Comparison of ENCODE assay signal across 18 cellular contexts in the genomic region with DNA sequence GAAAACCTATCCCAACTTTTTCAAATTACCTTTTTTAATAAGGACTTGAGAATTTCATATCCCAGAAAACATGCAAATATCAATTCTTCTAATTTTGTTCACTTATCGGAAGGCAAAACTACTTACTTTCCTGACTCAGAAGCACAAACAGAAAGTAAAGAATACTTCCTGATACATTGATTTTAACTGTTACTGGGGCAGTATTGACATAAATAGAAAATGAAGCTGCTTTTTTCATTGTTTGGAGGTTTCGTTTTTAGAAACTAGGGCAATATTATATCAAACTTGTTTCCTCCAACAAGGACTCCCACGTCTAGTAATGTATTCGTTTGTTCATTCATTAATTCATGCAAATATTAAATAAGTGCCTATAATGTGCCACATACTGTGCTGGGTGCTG. TPM values are rescaled to one million over a fixed set of nuclear protein-coding genes. Genes with fewer than 3 reads are reported as not detected.
DNase-seq lines count a peak whose midpoint lies in the region; ATAC-seq, FAIRE-seq and TF ChIP-seq lines count a peak whose summit lies in the region.
"Had no signal": no experiment of that assay in that cellular context is flagged by ENCODE, and none has a peak within 500 bp of the region (broad histone marks: within the 10 kb centered on the region; RNA-seq: fewer than 3 reads in every experiment).

No MANE protein-coding gene starts in this region.

- no peak for TF ChIP-seq POLR2A in HepG2 (IDR thresholded peaks at IDR 0.05; ENCODE audit: insufficient read depth in 1 of 2, low read depth in 2 of 2, low read length in 2 of 2)

- no peak overlapping the region for H2AFZ ChIP-seq in HepG2 (ENCODE audit: low read length)

- no peak overlapping the region for H3K27ac ChIP-seq in HepG2 (ENCODE audit: extremely low read length, insufficient read depth, low read length)
- H3K27ac ChIP-seq: lower lobe of right lung, neutrophil had no signal

- 71% methylated on average over 4 of the region's 4 CpGs for WGBS in HepG2 (ENCODE audit: low lambda C conversion rate)

- no peak for FAIRE-seq in HepG2 (lab: Jason Lieb, UNC)

- POLR2A ChIA-PET in HepG2 (lab: Yijun Ruan, JAX): no interaction called here

- H3K27ac Mint-ChIP-seq in IgD-negative memory B cell: no peak overlapping the region
- H3K27ac Mint-ChIP-seq: activated naive CD8-positive, alpha-beta T cell had no signal

- H3K4me2 ChIP-seq in HepG2 (ENCODE audit: low read depth, low read length): no peak overlapping the region

- intact Hi-C loops in HepG2 (cut with micrococcal nuclease; ENCODE audit: unreplicated experiment): no loop called here

- TF ChIP-seq EP300 in HepG2 (IDR thresholded peaks at IDR 0.05; ENCODE audit: low read depth in 2 of 2, low read length in 2 of 2) (no peak), HepG2 (CRISPR knock-in tag; IDR thresholded peaks at IDR 0.05; ENCODE audit: borderline replicate concordance) (no peak)

- H3K27me3 Mint-ChIP-seq in IgD-negative memory B cell: peaks cover 22% of the 10 kb centered on the region

- no peak for TF ChIP-seq CTCF in HepG2 (CRISPR knock-in tag; IDR thresholded peaks at IDR 0.05)

- ATAC-seq in GM18861 (IDR thresholded peaks at IDR 0.05; ENCODE audit: unreplicated experiment): peak; percentile 49
- peak; percentile 45 for ATAC-seq in GM21723 (IDR thresholded peaks at IDR 0.05; ENCODE audit: unreplicated experiment)
- ATAC-seq in HepG2: no peak
- ATAC-seq: lower lobe of right lung had no signal

- peaks cover 62% of the 10 kb centered on the region for H3K4me1 ChIP-seq in HepG2 (ENCODE audit: insufficient read depth, low read length)
- H3K4me1 ChIP-seq: lower lobe of right lung had no signal

- BruUV-seq in HepG2 (replicated peaks; lab: Mats Ljungman, UMichigan): no TSS peak

- DNase-seq in HepG2 (ENCODE audit: low spot score) (no peak), NCI-H510A (lab: John Stamatoyannopoulos, UW) (no peak), OCI-M2 (lab: John Stamatoyannopoulos, UW; ENCODE audit: unreplicated experiment) (no peak)
- no peak for DNase-seq in activated naive CD4-positive, alpha-beta T cell treated with anti-CD3 and anti-CD28 coated beads, Interleukin-2, amount 50 U/mL, for 16 hours
- DNase-seq: activated CD4-positive, alpha-beta T cell treated with anti-CD3 and anti-CD28 coated beads for 1 hour; HCEC 1CT; lower lobe of right lung; NCI-H2171; OCI-M1; SW 1271 had no signal

- no peaks in the 10 kb centered on the region for H3K79me2 ChIP-seq in HepG2 (ENCODE audit: insufficient read depth, low read length)

- H3K9me3 Mint-ChIP-seq in IgD-negative memory B cell: peaks cover 0 to 3% (median 0%) of the 10 kb centered on the region in 3 donors

- no peaks in the 10 kb centered on the region for H3K36me3 Mint-ChIP-seq in IgD-negative memory B cell
- H3K36me3 Mint-ChIP-seq: activated naive CD8-positive, alpha-beta T cell had no signal

- in situ Hi-C loops in HepG2 (cut with HindIII; ENCODE audit: extremely low pct_ligation_motif_present, low pct_unique_long_range_greater_than_20kb): no loop called here

- no peak overlapping the region for H3K4me3 ChIP-seq in HepG2 (replicated peaks in 1 of 3; ENCODE audit: insufficient read depth in 1 of 3, low read depth in 2 of 3, low read length in 3 of 3)
- H3K4me3 ChIP-seq: lower lobe of right lung, skin epidermis had no signal

- H4K20me1 ChIP-seq in HepG2 (ENCODE audit: insufficient read depth, low read length): no peaks in the 10 kb centered on the region

- no peaks in the 10 kb centered on the region for H3K9me3 ChIP-seq in HepG2 (ENCODE audit: low read length)
- H3K9me3 ChIP-seq: lower lobe of right lung, neutrophil had no signal

- H3K36me3 ChIP-seq in HepG2 (replicated peaks in 1 of 2; ENCODE audit: control insufficient read depth in 1 of 2, insufficient read depth in 2 of 2, low read length in 2 of 2): no peaks in the 10 kb centered on the region
- H3K36me3 ChIP-seq: lower lobe of right lung, neutrophil had no signal

- no peak overlapping the region for H3K9ac ChIP-seq in HepG2 (ENCODE audit: insufficient read depth, low read depth, low read length)

- TF ChIP-seq RAD21 in HepG2 (CRISPR knock-in tag; IDR thresholded peaks at IDR 0.05): no peak

- peaks cover 10 to 13% (median 10%) of the 10 kb centered on the region in 3 donors for H3K4me1 Mint-ChIP-seq in IgD-negative memory B cell

- no peaks in the 10 kb centered on the region for H3K27me3 ChIP-seq in HepG2 (ENCODE audit: control insufficient read depth in 1 of 2, insufficient read depth in 2 of 2, low read length in 2 of 2)

- CTCF ChIA-PET in HepG2 (lab: Yijun Ruan, JAX; ENCODE audit: low intra/inter-chr PET ratio, low total read pairs): no interaction called here

- peak overlapping the region; percentile 27 to 76 (median 62) for H3K4me3 Mint-ChIP-seq in IgD-negative memory B cell
- H3K4me3 Mint-ChIP-seq: activated naive CD8-positive, alpha-beta T cell had no signal

RNA-seq across cellular contexts. Expression of a gene that starts 19.1 kb away (rescaled TPM):
- polyA plus RNA-seq in IgD-negative memory B cell (not detected), HepG2 (2011; rRNA removed) (3.7 and 8.4 TPM in 2 replicates)
- 10.3 and 10.4 TPM in 2 replicates for total RNA-seq in HepG2 (2016; rRNA removed; fragmentation: Illumina TruSeq; extraction: Trizol)
- 3.6 and 3.8 TPM in 2 replicates for total RNA-seq in HepG2 (2016; cell fraction: cytosol; rRNA removed; fragmentation: Illumina TruSeq; extraction: Trizol; ENCODE audit: low read depth)
- total RNA-seq in HepG2 (2016; cell fraction: insoluble cytoplasmic fraction; rRNA removed; fragmentation: Illumina TruSeq; extraction: Trizol): 10.3 and 10.5 TPM in 2 replicates
- 12.0 and 13.5 TPM in 2 replicates for total RNA-seq in HepG2 (2016; cell fraction: membrane; rRNA removed; fragmentation: Illumina TruSeq; extraction: Trizol)
- 9.3 and 10.1 TPM in 2 replicates for total RNA-seq in HepG2 (2016; cell fraction: nucleus; rRNA removed; fragmentation: Illumina TruSeq; extraction: Trizol)
- polyA plus RNA-seq in HepG2 (2011; cell fraction: cytosol; rRNA removed): 4.9 and 6.5 TPM in 2 replicates
- 8.2 and 13.0 TPM in 2 replicates for polyA plus RNA-seq in HepG2 (2011; cell fraction: nucleus; rRNA removed)
- 9.1 and 16.7 TPM in 2 replicates for polyA plus RNA-seq in HepG2 (2012)
- 4.6 and 5.9 TPM in 2 replicates for polyA plus RNA-seq in HepG2 (2016; cell fraction: cytosol; fragmentation: Illumina TruSeq; extraction: Trizol; ENCODE audit: low read depth)
- polyA plus RNA-seq in HepG2 (2016; cell fraction: insoluble cytoplasmic fraction; fragmentation: Illumina TruSeq; extraction: Trizol; ENCODE audit: low read depth): 13.7 and 14.1 TPM in 2 replicates
- 12.2 and 13.8 TPM in 2 replicates for polyA plus RNA-seq in HepG2 (2016; cell fraction: membrane; fragmentation: Illumina TruSeq; extraction: Trizol; ENCODE audit: low read depth)
- polyA plus RNA-seq in HepG2 (2016; cell fraction: nucleus; fragmentation: Illumina TruSeq; extraction: Trizol; ENCODE audit: insufficient read depth, low read depth): 16.0 and 16.8 TPM in 2 replicates
- polyA minus RNA-seq in HepG2 (2011; rRNA and poly(A)+ RNA removed; ENCODE audit: low replicate concordance): 26.7 TPM in 1 of 2 replicates, not detected in the other
- 5.5 and 9.2 TPM in 2 replicates for polyA minus RNA-seq in HepG2 (2011; cell fraction: cytosol; rRNA and poly(A)+ RNA removed)
- 10.3 and 15.8 TPM in 2 replicates for polyA minus RNA-seq in HepG2 (2011; cell fraction: nucleus; rRNA and poly(A)+ RNA removed)
- total RNA-seq: esophagus mucosa, LHCN-M2, lower lobe of right lung had no signal

RNA-seq across cellular contexts. Expression of a gene that starts 55.5 kb away (rescaled TPM):
- not detected for polyA plus RNA-seq in IgD-negative memory B cell
- 1.1 and 2.0 TPM in 2 replicates for total RNA-seq in HepG2 (2016; rRNA removed; fragmentation: Illumina TruSeq; extraction: Trizol)
- 0.40 and 0.71 TPM in 2 replicates for total RNA-seq in HepG2 (2016; cell fraction: cytosol; rRNA removed; fragmentation: Illumina TruSeq; extraction: Trizol; ENCODE audit: low read depth)
- 2.0 and 2.1 TPM in 2 replicates for total RNA-seq in HepG2 (2016; cell fraction: insoluble cytoplasmic fraction; rRNA removed; fragmentation: Illumina TruSeq; extraction: Trizol)
- total RNA-seq in HepG2 (2016; cell fraction: membrane; rRNA removed; fragmentation: Illumina TruSeq; extraction: Trizol): 0.71 and 1.1 TPM in 2 replicates
- 1.5 and 2.6 TPM in 2 replicates for total RNA-seq in HepG2 (2016; cell fraction: nucleus; rRNA removed; fragmentation: Illumina TruSeq; extraction: Trizol)
- 0.71 and 0.74 TPM in 2 replicates for polyA plus RNA-seq in HepG2 (2011; rRNA removed)
- 0.46 and 1.2 TPM in 2 replicates for polyA plus RNA-seq in HepG2 (2011; cell fraction: cytosol; rRNA removed)
- polyA plus RNA-seq in HepG2 (2011; cell fraction: nucleus; rRNA removed): 0.55 and 0.87 TPM in 2 replicates
- polyA plus RNA-seq in HepG2 (2012): 0.87 and 2.5 TPM in 2 replicates
- 0.47 and 1.1 TPM in 2 replicates for polyA plus RNA-seq in HepG2 (2016; cell fraction: cytosol; fragmentation: Illumina TruSeq; extraction: Trizol; ENCODE audit: low read depth)
- 1.1 and 1.3 TPM in 2 replicates for polyA plus RNA-seq in HepG2 (2016; cell fraction: insoluble cytoplasmic fraction; fragmentation: Illumina TruSeq; extraction: Trizol; ENCODE audit: low read depth)
- polyA plus RNA-seq in HepG2 (2016; cell fraction: membrane; fragmentation: Illumina TruSeq; extraction: Trizol; ENCODE audit: low read depth): 1.00 and 1.6 TPM in 2 replicates
- polyA plus RNA-seq in HepG2 (2016; cell fraction: nucleus; fragmentation: Illumina TruSeq; extraction: Trizol; ENCODE audit: insufficient read depth, low read depth): 3.8 and 6.0 TPM in 2 replicates
- 0.60 and 25.3 TPM in 2 replicates for polyA minus RNA-seq in HepG2 (2011; rRNA and poly(A)+ RNA removed; ENCODE audit: low replicate concordance)
- 1.7 TPM in 1 of 2 replicates, not detected in the other for polyA minus RNA-seq in HepG2 (2011; cell fraction: cytosol; rRNA and poly(A)+ RNA removed)
- 0.52 and 1.5 TPM in 2 replicates for polyA minus RNA-seq in HepG2 (2011; cell fraction: nucleus; rRNA and poly(A)+ RNA removed)

RNA-seq across cellular contexts. Expression of a gene that starts 57.0 kb away (rescaled TPM):
- 114 TPM for polyA plus RNA-seq in IgD-negative memory B cell
- total RNA-seq in HepG2 (2016; rRNA removed; fragmentation: Illumina TruSeq; extraction: Trizol): 173 and 250 TPM in 2 replicates
- 14.1 and 18.4 TPM in 2 replicates for total RNA-seq in HepG2 (2016; cell fraction: cytosol; rRNA removed; fragmentation: Illumina TruSeq; extraction: Trizol; ENCODE audit: low read depth)
- total RNA-seq in HepG2 (2016; cell fraction: insoluble cytoplasmic fraction; rRNA removed; fragmentation: Illumina TruSeq; extraction: Trizol): 173 and 234 TPM in 2 replicates
- 38.5 and 45.7 TPM in 2 replicates for total RNA-seq in HepG2 (2016; cell fraction: membrane; rRNA removed; fragmentation: Illumina TruSeq; extraction: Trizol)
- 249 and 251 TPM in 2 replicates for total RNA-seq in HepG2 (2016; cell fraction: nucleus; rRNA removed; fragmentation: Illumina TruSeq; extraction: Trizol)
- polyA plus RNA-seq in HepG2 (2011; rRNA removed): 41.3 and 55.9 TPM in 2 replicates
- polyA plus RNA-seq in HepG2 (2011; cell fraction: cytosol; rRNA removed): 8.6 and 12.8 TPM in 2 replicates
- polyA plus RNA-seq in HepG2 (2011; cell fraction: nucleus; rRNA removed): 39.7 and 59.0 TPM in 2 replicates
- 63.0 and 109 TPM in 2 replicates for polyA plus RNA-seq in HepG2 (2012)
- polyA plus RNA-seq in HepG2 (2016; cell fraction: cytosol; fragmentation: Illumina TruSeq; extraction: Trizol; ENCODE audit: low read depth): 3.4 and 3.6 TPM in 2 replicates
- polyA plus RNA-seq in HepG2 (2016; cell fraction: insoluble cytoplasmic fraction; fragmentation: Illumina TruSeq; extraction: Trizol; ENCODE audit: low read depth): 156 and 157 TPM in 2 replicates
- 9.2 and 11.6 TPM in 2 replicates for polyA plus RNA-seq in HepG2 (2016; cell fraction: membrane; fragmentation: Illumina TruSeq; extraction: Trizol; ENCODE audit: low read depth)
- 227 and 232 TPM in 2 replicates for polyA plus RNA-seq in HepG2 (2016; cell fraction: nucleus; fragmentation: Illumina TruSeq; extraction: Trizol; ENCODE audit: insufficient read depth, low read depth)
- polyA minus RNA-seq in HepG2 (2011; rRNA and poly(A)+ RNA removed; ENCODE audit: low replicate concordance): 58.3 and 119 TPM in 2 replicates
- polyA minus RNA-seq in HepG2 (2011; cell fraction: cytosol; rRNA and poly(A)+ RNA removed): 33.5 and 35.1 TPM in 2 replicates
- polyA minus RNA-seq in HepG2 (2011; cell fraction: nucleus; rRNA and poly(A)+ RNA removed): 254 and 272 TPM in 2 replicates
